ENCODE assay signal across 21 cellular contexts in the genomic region with DNA sequence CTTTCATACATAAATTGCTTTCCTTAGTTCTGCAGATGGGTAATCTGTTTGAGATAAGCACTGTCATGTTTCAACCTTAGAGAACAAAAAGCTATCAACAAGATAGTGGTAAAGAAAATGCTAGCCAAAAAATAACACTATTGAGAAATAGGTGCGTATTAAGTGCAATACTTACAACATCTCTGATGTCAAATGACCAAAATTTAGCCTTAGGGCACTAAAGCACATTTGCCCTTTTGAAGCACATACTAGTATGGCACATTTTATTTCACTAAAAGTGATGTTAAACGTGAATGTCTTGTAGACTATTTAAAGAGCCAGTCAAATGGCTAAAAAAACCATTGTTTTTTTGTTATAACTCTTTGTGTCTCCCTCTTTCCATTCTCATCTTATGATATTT.
"Had no signal": no experiment of that assay in that cellular context is flagged by ENCODE, and none has a peak within 500 bp of the region (broad histone marks: within the 10 kb centered on the region; RNA-seq: fewer than 3 reads in every experiment).

No MANE protein-coding gene starts in this region.

- DNase-seq: activated B cell treated with CpG ODN at 0.5 μM for 24 hours; activated CD4-positive, alpha-beta memory T cell treated with anti-CD3 and anti-CD28 coated beads, Interleukin-2, amount 10 ng/mL, durations not matched to agents 7 days and 5 days; activated CD4-positive, alpha-beta T cell treated with anti-CD3 and anti-CD28 coated beads for 48 hours; activated naive CD4-positive, alpha-beta T cell; activated naive CD8-positive, alpha-beta T cell treated with anti-CD3 and anti-CD28 coated beads, Interleukin-2, amount 10 ng/mL, durations not matched to agents 7 days and 5 days; activated T-cell treated with anti-CD3 and anti-CD28 coated beads, Interleukin-2, amount 50 U/mL, for 1 hour; aorta; left cardiac atrium; lower lobe of right lung; sigmoid colon; stimulated activated CD4-positive, alpha-beta T cell treated with anti-CD3 and anti-CD28 coated beads, Interleukin-4, amount 100 ng/mL, for 24 hours; stomach; upper lobe of left lung had no signal

- H3K4me3 Mint-ChIP-seq: activated B cell treated with CpG ODN at 0.5 μM for 24 hours; activated CD4-positive, alpha-beta memory T cell treated with anti-CD3 and anti-CD28 coated beads, Interleukin-2, amount 10 ng/mL, durations not matched to agents 7 days and 5 days; activated naive CD8-positive, alpha-beta T cell treated with anti-CD3 and anti-CD28 coated beads, Interleukin-2, amount 10 ng/mL, durations not matched to agents 7 days and 5 days; activated T-helper 17 cell treated with anti-CD3 and anti-CD28 coated beads, Interleukin-2, amount 50 U/mL, for 72 hours; natural killer cell treated with Interleukin-12 subunit alpha and Interleukin-12 subunit beta and Interleukin-15 and Interleukin-18, amount 100 ng/mL, for 72 hours; stimulated activated effector memory CD8-positive, alpha-beta T cell treated with anti-CD3 and anti-CD28 coated beads, Interleukin-12 subunit alpha, Interleukin-12 subunit beta, amount 100 ng/mL, for 72 hours had no signal

- H2AFZ ChIP-seq: hepatocyte, parathyroid adenoma had no signal

- H3K27ac ChIP-seq: coronary artery, hepatocyte, lower lobe of right lung, parathyroid adenoma, stomach, thoracic aorta, upper lobe of left lung had no signal

- H3K27me3 Mint-ChIP-seq: activated B cell treated with CpG ODN at 0.5 μM for 24 hours; activated CD4-positive, alpha-beta memory T cell treated with anti-CD3 and anti-CD28 coated beads, Interleukin-2, amount 10 ng/mL, durations not matched to agents 7 days and 5 days; activated naive CD8-positive, alpha-beta T cell treated with anti-CD3 and anti-CD28 coated beads, Interleukin-2, amount 10 ng/mL, durations not matched to agents 7 days and 5 days; activated T-helper 17 cell treated with anti-CD3 and anti-CD28 coated beads, Interleukin-2, amount 50 U/mL, for 72 hours; natural killer cell treated with Interleukin-12 subunit alpha and Interleukin-12 subunit beta and Interleukin-15 and Interleukin-18, amount 100 ng/mL, for 72 hours had no signal

- H3K27ac Mint-ChIP-seq: activated B cell treated with CpG ODN at 0.5 μM for 24 hours; activated CD4-positive, alpha-beta memory T cell treated with anti-CD3 and anti-CD28 coated beads, Interleukin-2, amount 10 ng/mL, durations not matched to agents 7 days and 5 days; activated naive CD8-positive, alpha-beta T cell treated with anti-CD3 and anti-CD28 coated beads, Interleukin-2, amount 10 ng/mL, durations not matched to agents 7 days and 5 days; activated T-helper 17 cell treated with anti-CD3 and anti-CD28 coated beads, Interleukin-2, amount 50 U/mL, for 72 hours; natural killer cell treated with Interleukin-12 subunit alpha and Interleukin-12 subunit beta and Interleukin-15 and Interleukin-18, amount 100 ng/mL, for 72 hours; stimulated activated effector memory CD8-positive, alpha-beta T cell treated with anti-CD3 and anti-CD28 coated beads, Interleukin-12 subunit alpha, Interleukin-12 subunit beta, amount 100 ng/mL, for 72 hours had no signal

- H3K4me3 ChIP-seq: hepatocyte, lower lobe of right lung, stomach, thoracic aorta, upper lobe of left lung had no signal

- H3K27me3 ChIP-seq: hepatocyte, sigmoid colon, stomach, upper lobe of left lung had no signal

- H3K36me3 ChIP-seq: lower lobe of right lung, sigmoid colon, thoracic aorta, upper lobe of left lung had no signal

- H3K9ac ChIP-seq: parathyroid adenoma had no signal

- ATAC-seq: activated T-helper 17 cell treated with anti-CD3 and anti-CD28 coated beads, Interleukin-2, amount 50 U/mL, for 72 hours; esophagus mucosa; left cardiac atrium; lower lobe of right lung; natural killer cell treated with Interleukin-12 subunit alpha and Interleukin-12 subunit beta and Interleukin-15 and Interleukin-18, amount 100 ng/mL, for 72 hours; stimulated activated effector memory CD8-positive, alpha-beta T cell treated with anti-CD3 and anti-CD28 coated beads, Interleukin-12 subunit alpha, Interleukin-12 subunit beta, amount 100 ng/mL, for 72 hours had no signal

- H3K9me3 Mint-ChIP-seq: activated B cell treated with CpG ODN at 0.5 μM for 24 hours; activated CD4-positive, alpha-beta memory T cell treated with anti-CD3 and anti-CD28 coated beads, Interleukin-2, amount 10 ng/mL, durations not matched to agents 7 days and 5 days; activated naive CD8-positive, alpha-beta T cell treated with anti-CD3 and anti-CD28 coated beads, Interleukin-2, amount 10 ng/mL, durations not matched to agents 7 days and 5 days; activated T-helper 17 cell treated with anti-CD3 and anti-CD28 coated beads, Interleukin-2, amount 50 U/mL, for 72 hours; natural killer cell treated with Interleukin-12 subunit alpha and Interleukin-12 subunit beta and Interleukin-15 and Interleukin-18, amount 100 ng/mL, for 72 hours had no signal

- H3K4me1 ChIP-seq: parathyroid adenoma had no signal

- H3K9me3 ChIP-seq: lower lobe of right lung, sigmoid colon, stomach, thoracic aorta, upper lobe of left lung had no signal
